In the genomic region with DNA sequence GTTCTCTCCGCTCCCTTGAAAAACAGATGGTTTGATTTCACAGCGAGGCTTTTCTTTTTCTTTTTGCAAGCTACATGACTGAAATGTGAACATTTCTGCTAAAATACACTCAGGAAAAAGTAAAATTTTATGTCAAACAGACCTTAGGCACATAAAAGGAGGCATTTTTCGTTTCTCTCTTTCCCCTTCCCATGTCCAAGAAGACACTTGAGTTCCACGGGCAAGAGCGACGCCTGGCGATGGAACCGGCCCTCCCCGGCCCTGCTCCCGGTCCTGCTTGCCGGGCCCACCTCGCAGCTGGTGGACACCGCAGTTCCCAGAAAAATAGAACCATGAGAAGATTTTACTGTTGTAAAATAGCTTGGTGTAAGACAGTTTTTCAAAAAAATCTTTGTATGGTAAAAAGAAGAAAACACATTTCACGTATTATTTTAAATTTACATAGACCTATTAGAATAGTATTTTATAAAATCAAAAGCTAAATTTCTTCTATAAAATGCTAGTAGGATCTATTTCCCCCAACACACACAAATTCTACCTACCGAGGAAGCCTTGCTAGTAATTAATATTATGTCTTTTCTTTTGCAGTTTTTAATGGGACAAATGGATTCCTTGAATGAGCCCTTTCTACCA, we compare ENCODE assay signal across 8 cellular contexts. TPM values are rescaled to one million over a fixed set of nuclear protein-coding genes. Genes with fewer than 3 reads are reported as not detected.
DNase-seq lines count a peak whose midpoint lies in the region; ATAC-seq and TF ChIP-seq lines count a peak whose summit lies in the region.

No MANE protein-coding gene starts in this region.

- TF ChIP-seq CTCF in GM12864 (IDR thresholded peaks at IDR 0.05; ENCODE audit: low read depth, low read length, missing control alignments) = peak; percentile 62

- H3K27me3 ChIP-seq in muscle layer of duodenum (ENCODE audit: low read depth, low read length) = no peaks in the 10 kb centered on the region

- DNase-seq in GM12864 (ENCODE audit: low read depth) = no peak
- peak; percentile 69 for DNase-seq in NCI-H2227 (lab: John Stamatoyannopoulos, UW; ENCODE audit: unreplicated experiment)
- DNase-seq in activated T-cell treated with anti-CD3 and anti-CD28 coated beads, Interleukin-2, amount 50 U/mL, for 72 hours = peak; percentile 58 to 60
- DNase-seq in fibroblast of gingiva (ENCODE audit: low read depth) = peak; percentile 72
- DNase-seq in stromal cell of bone marrow (ENCODE audit: low read depth) = peak; percentile 41

- no peaks in the 10 kb centered on the region for H3K4me1 Mint-ChIP-seq in activated T-cell treated with anti-CD3 and anti-CD28 coated beads, Interleukin-2, amount 50 U/mL, for 72 hours (ENCODE audit: low read depth)

- H3K27me3 Mint-ChIP-seq in activated T-cell treated with anti-CD3 and anti-CD28 coated beads, Interleukin-2, amount 50 U/mL, for 72 hours (ENCODE audit: low read depth) = peaks cover 54% of the 10 kb centered on the region

- H3K4me3 ChIP-seq in GM12864 (ENCODE audit: low read depth, low read length) (no peak overlapping the region), muscle layer of duodenum (ENCODE audit: low read depth in 1 of 2, low read length in 2 of 2) (peak overlapping the region; percentile 69 to 70)

- peaks cover 0 to 29% of the 10 kb centered on the region in 2 donors for H3K4me1 ChIP-seq in muscle layer of duodenum (ENCODE audit: control insufficient read depth in 1 of 2, insufficient read depth in 2 of 2, low read length in 2 of 2)

- peak overlapping the region; percentile 69 to 86 for H3K4me3 Mint-ChIP-seq in activated T-cell treated with anti-CD3 and anti-CD28 coated beads, Interleukin-2, amount 50 U/mL, for 72 hours

- peak; percentile 57 to 64 for ATAC-seq in activated T-cell treated with anti-CD3 and anti-CD28 coated beads, Interleukin-2, amount 50 U/mL, for 72 hours (replicated peaks in 1 of 2)
- ATAC-seq in HG02623 (IDR thresholded peaks at IDR 0.05; ENCODE audit: unreplicated experiment) = no peak
- no peak for ATAC-seq in HG03342 (IDR thresholded peaks at IDR 0.05; ENCODE audit: unreplicated experiment)

- no peaks in the 10 kb centered on the region for H3K9me3 Mint-ChIP-seq in activated T-cell treated with anti-CD3 and anti-CD28 coated beads, Interleukin-2, amount 50 U/mL, for 72 hours

- no peaks in the 10 kb centered on the region for H3K9me3 ChIP-seq in muscle layer of duodenum (ENCODE audit: control insufficient read depth in 1 of 2, low read length in 2 of 2)

- no peaks in the 10 kb centered on the region for H3K36me3 Mint-ChIP-seq in activated T-cell treated with anti-CD3 and anti-CD28 coated beads, Interleukin-2, amount 50 U/mL, for 72 hours (ENCODE audit: insufficient read depth in 2 of 2)

- H3K36me3 ChIP-seq in muscle layer of duodenum (ENCODE audit: control insufficient read depth in 1 of 2, insufficient read depth in 2 of 2, low read length in 2 of 2) = no peaks in the 10 kb centered on the region

- no peak overlapping the region for H3K27ac ChIP-seq in muscle layer of duodenum (ENCODE audit: low read length)

- H3K27ac Mint-ChIP-seq in activated T-cell treated with anti-CD3 and anti-CD28 coated beads, Interleukin-2, amount 50 U/mL, for 72 hours = no peak overlapping the region

RNA-seq across cellular contexts. Expression of a gene that starts 2.3 kb away (rescaled TPM):
- under 1 TPM; 0.36 to 0.60 TPM for total RNA-seq in activated T-cell treated with anti-CD3 and anti-CD28 coated beads, Interleukin-2, amount 50 U/mL, for 72 hours

RNA-seq across cellular contexts. Expression of a gene that starts 25.5 kb away (rescaled TPM):
- total RNA-seq in activated T-cell treated with anti-CD3 and anti-CD28 coated beads, Interleukin-2, amount 50 U/mL, for 72 hours = 100 to 1,000 TPM; 141 to 163 TPM

RNA-seq across cellular contexts. Expression of a gene that starts 26.4 kb away (rescaled TPM):
- 10 to 100 TPM; 31.6 to 37.8 TPM for total RNA-seq in activated T-cell treated with anti-CD3 and anti-CD28 coated beads, Interleukin-2, amount 50 U/mL, for 72 hours

Comparison
In these comparisons a context has a peak if more than half of its experiments do, and no peak if none do; other contexts are left out.
1. ATAC-seq: peak in activated T-cell treated with anti-CD3 and anti-CD28 coated beads, Interleukin-2, amount 50 U/mL, for 72 hours (2 of 2); none in HG02623 (single experiment) and HG03342 (single experiment).